In genomic region chr17:49875690-49876089, GRCh38 we compare ENCODE assay signal across 2 cellular contexts.
TF ChIP-seq lines count a peak whose summit lies in the region.

No MANE protein-coding gene starts in this region.

TF ChIP-seq in HepG2, 621 proteins besides CTCF, POLR2A, EP300 and RAD21 (continues in another document):
- TF ChIP-seq ZNF3 (CRISPR knock-in tag; IDR thresholded peaks at IDR 0.05) (no peak), ATF7 (IDR thresholded peaks at IDR 0.05) (no peak), ATF7 (CRISPR knock-in tag; IDR thresholded peaks at IDR 0.05) (no peak), ZNF576 (CRISPR knock-in tag; IDR thresholded peaks at IDR 0.05) (no peak), ZNF503 (CRISPR knock-in tag; IDR thresholded peaks at IDR 0.05) (no peak), RFXAP (CRISPR knock-in tag; IDR thresholded peaks at IDR 0.05; ENCODE audit: borderline replicate concordance) (no peak), MIER3 (CRISPR knock-in tag; IDR thresholded peaks at IDR 0.05; ENCODE audit: borderline replicate concordance) (no peak), AGO1 (IDR thresholded peaks at IDR 0.05; ENCODE audit: low read depth, low read length, poor library complexity, severe bottlenecking) (no peak), MZF1 (CRISPR knock-in tag; IDR thresholded peaks at IDR 0.05; ENCODE audit: borderline replicate concordance) (no peak), MBD4 (IDR thresholded peaks at IDR 0.05; ENCODE audit: borderline replicate concordance, low read length) (no peak), SMAD3 (CRISPR knock-in tag; IDR thresholded peaks at IDR 0.05) (no peak), ZNF550 (CRISPR knock-in tag; IDR thresholded peaks at IDR 0.05; ENCODE audit: borderline replicate concordance) (no peak), ELF3 (CRISPR knock-in tag; IDR thresholded peaks at IDR 0.05) (no peak), ELK4 (CRISPR knock-in tag; IDR thresholded peaks at IDR 0.05; ENCODE audit: borderline replicate concordance) (no peak), ZNF691 (CRISPR knock-in tag; IDR thresholded peaks at IDR 0.05; ENCODE audit: borderline replicate concordance, low read depth) (no peak), NCOA5 (CRISPR knock-in tag; IDR thresholded peaks at IDR 0.05) (no peak), TOE1 (CRISPR knock-in tag; IDR thresholded peaks at IDR 0.05) (no peak), ZNF710 (CRISPR knock-in tag; IDR thresholded peaks at IDR 0.05; ENCODE audit: borderline replicate concordance) (no peak), ZNF740 (CRISPR knock-in tag; IDR thresholded peaks at IDR 0.05) (no peak), ZBTB33 (CRISPR knock-in tag; IDR thresholded peaks at IDR 0.05) (no peak)

TF ChIP-seq in WTC11, 78 proteins besides CTCF, POLR2A, EP300 and RAD21:
- TF ChIP-seq NFATC4 (CRISPR knock-in tag; IDR thresholded peaks at IDR 0.05) (no peak), CREM (CRISPR knock-in tag; IDR thresholded peaks at IDR 0.05) (no peak), TEAD1 (CRISPR knock-in tag; IDR thresholded peaks at IDR 0.05) (no peak), AR (CRISPR knock-in tag; IDR thresholded peaks at IDR 0.05) (no peak), GABPB1 (CRISPR knock-in tag; IDR thresholded peaks at IDR 0.05) (no peak), RORB (CRISPR knock-in tag; IDR thresholded peaks at IDR 0.05) (no peak), FOXP1 (CRISPR knock-in tag; IDR thresholded peaks at IDR 0.05; ENCODE audit: borderline replicate concordance) (no peak), NFE2L1 (CRISPR knock-in tag; IDR thresholded peaks at IDR 0.05) (no peak), ZNF425 (CRISPR knock-in tag; conservative IDR thresholded peaks at IDR 0.05) (no peak), STAT6 (CRISPR knock-in tag; conservative IDR thresholded peaks at IDR 0.05; ENCODE audit: low read depth) (no peak), ATF1 (CRISPR knock-in tag; IDR thresholded peaks at IDR 0.05) (no peak), PRRX2 (CRISPR knock-in tag; IDR thresholded peaks at IDR 0.05) (no peak), ZBTB43 (CRISPR knock-in tag; IDR thresholded peaks at IDR 0.05) (no peak), SMAD4 (CRISPR knock-in tag; IDR thresholded peaks at IDR 0.05) (no peak), ATF6 (CRISPR knock-in tag; IDR thresholded peaks at IDR 0.05) (no peak), ZNF121 (CRISPR knock-in tag; IDR thresholded peaks at IDR 0.05) (no peak)
